ENCODE assay signal across 10 cellular contexts in the genomic region with DNA sequence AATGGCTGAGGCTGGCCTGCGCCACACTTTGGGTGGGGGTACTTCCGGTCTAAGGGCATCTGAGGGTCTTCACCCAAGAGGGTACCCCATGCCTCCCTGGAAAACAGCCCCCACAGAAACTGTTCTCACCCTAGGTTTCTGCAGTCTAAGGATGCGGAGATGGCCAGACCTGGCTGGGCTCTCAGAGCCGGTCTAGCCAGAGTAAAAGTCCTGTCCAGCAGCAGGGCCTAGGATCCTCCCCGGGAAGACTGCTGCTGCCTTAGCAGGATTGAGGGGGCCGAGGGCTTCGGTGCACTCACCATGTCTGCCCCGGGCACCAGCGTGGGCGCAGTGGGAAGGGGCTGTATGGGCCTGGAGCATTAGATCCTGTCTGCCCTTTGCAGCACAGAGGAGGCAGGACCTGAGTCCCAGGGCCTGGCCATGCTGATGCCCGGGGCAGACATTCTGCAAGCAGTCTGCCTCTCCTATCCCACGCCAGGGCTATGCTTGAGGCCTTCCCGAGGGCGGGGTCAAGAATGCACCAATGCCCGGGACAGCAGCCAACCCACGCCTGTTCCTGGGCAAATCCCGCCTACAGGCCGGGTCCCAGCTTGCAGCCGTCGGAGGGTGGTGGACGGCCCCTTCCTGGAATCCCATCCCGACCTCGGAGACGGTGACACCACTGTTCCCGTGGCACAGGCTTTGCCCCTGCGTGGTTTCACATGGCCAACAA. TPM values are rescaled to one million over a fixed set of nuclear protein-coding genes. Genes with fewer than 3 reads are reported as not detected.
DNase-seq lines count a peak whose midpoint lies in the region; ATAC-seq, FAIRE-seq and TF ChIP-seq lines count a peak whose summit lies in the region.
"Had no signal": no experiment of that assay in that cellular context is flagged by ENCODE, and none has a peak within 500 bp of the region (broad histone marks: within the 10 kb centered on the region; RNA-seq: fewer than 3 reads in every experiment).

No MANE protein-coding gene starts in this region.

- no peak overlapping the region for H3K4me2 ChIP-seq in K562 (ENCODE audit: insufficient read depth, low read length)

- no peaks in the 10 kb centered on the region for H3K9me3 ChIP-seq in K562 (replicated peaks; ENCODE audit: control insufficient read depth, insufficient read depth, low read depth, low read length)

- peaks cover 5% of the 10 kb centered on the region for H3K36me3 Mint-ChIP-seq in stimulated activated memory B cell treated with anti-CD40 and anti-IgM and Interleukin-4, amounts not matched to agents 10 μg/mL and 1 μg/mL and 100 μg/mL, for 72 hours

- BruUV-seq in K562 (replicated peaks; lab: Mats Ljungman, UMichigan), result no TSS peak

- H3K4me3 Mint-ChIP-seq in stimulated activated memory B cell treated with anti-CD40 and anti-IgM and Interleukin-4, amounts not matched to agents 10 μg/mL and 1 μg/mL and 100 μg/mL, for 72 hours, result peak overlapping the region; percentile 18

- 0 out of 4 replicates have a peak overlapping the region, but pooled peaks of 1 of the 2 experiments have one; percentile 54 for H3K9ac ChIP-seq in K562 (ENCODE audit: insufficient read depth in 1 of 2, low read depth in 2 of 2, low read length in 2 of 2)

- no peak overlapping the region for H2AFZ ChIP-seq in K562 (ENCODE audit: low read depth, low read length)
- H2AFZ ChIP-seq: hepatocyte had no signal

- no peak for TF ChIP-seq POLR2A in K562 (conservative IDR thresholded peaks at IDR 0.05)

- no peak for TF ChIP-seq EP300 in K562 (IDR thresholded peaks at IDR 0.05; ENCODE audit: low read length)

- in situ Hi-C loops in K562 (cut with MboI), result no loop called here

- FAIRE-seq in K562 (lab: Jason Lieb, UNC), result no peak

- 95% methylated on average over 17 of the region's 26 CpGs for WGBS in K562 (ENCODE audit: insufficient coverage, low coverage, missing lambda C conversion rate)

- ATAC-seq in K562, result no peak
- ATAC-seq in stimulated activated memory B cell treated with anti-CD40 and anti-IgM and Interleukin-4, amounts not matched to agents 10 μg/mL and 1 μg/mL and 100 μg/mL, for 72 hours, result no peak
- no peak for ATAC-seq in HG02981 (IDR thresholded peaks at IDR 0.05; ENCODE audit: unreplicated experiment)

- no peaks in the 10 kb centered on the region for H3K27me3 ChIP-seq in K562 (ENCODE audit: control insufficient read depth in 2 of 2, insufficient read depth in 2 of 2, low read length in 2 of 2)
- H3K27me3 ChIP-seq: hepatocyte had no signal

- peaks cover 96% of the 10 kb centered on the region; the same call in 2 of the 3 replicates for H3K36me3 ChIP-seq in K562 (ENCODE audit: control insufficient read depth, insufficient read depth, low read length)

- H3K27ac ChIP-seq in K562 (ENCODE audit: extremely low read depth, low read depth, low read length), result no peak overlapping the region
- H3K27ac ChIP-seq: hepatocyte had no signal

- H3K79me2 ChIP-seq in K562 (ENCODE audit: control insufficient read depth, insufficient read depth, low read length), result peaks cover 99% of the 10 kb centered on the region
- H3K79me2 ChIP-seq: hepatocyte had no signal

- H3K27ac Mint-ChIP-seq in stimulated activated memory B cell treated with anti-CD40 and anti-IgM and Interleukin-4, amounts not matched to agents 10 μg/mL and 1 μg/mL and 100 μg/mL, for 72 hours, result peak overlapping the region; percentile 71

- DNase-seq in GM04503 (ENCODE audit: low read depth) (peak; percentile 8), K562 (ENCODE audit: extremely low read depth in 1 of 4, low spot score in 3 of 4) (no peak), iris pigment epithelial cell (ENCODE audit: low read depth) (peak; percentile 48), inferior parietal cortex (ENCODE audit: extremely low spot score) (no peak), hypothalamus (lab: John Stamatoyannopoulos, UW) (no peak), head of caudate nucleus (no peak)

- H3K9me3 Mint-ChIP-seq in stimulated activated memory B cell treated with anti-CD40 and anti-IgM and Interleukin-4, amounts not matched to agents 10 μg/mL and 1 μg/mL and 100 μg/mL, for 72 hours, result no peaks in the 10 kb centered on the region

- no peak for TF ChIP-seq CTCF in K562 (IDR thresholded peaks at IDR 0.05 in 2 of 3, conservative IDR thresholded peaks at IDR 0.05 in 1 of 3; ENCODE audit: insufficient read depth in 2 of 3, low read depth in 1 of 3, low read length in 3 of 3)

- intact Hi-C loops in K562 (cut with micrococcal nuclease) (no loop called here), head of caudate nucleus (cut with DNase I) (no loop called here)

- TF ChIP-seq RAD21 in K562 (CRISPR knock-in tag; conservative IDR thresholded peaks at IDR 0.05 in 1 of 2, IDR thresholded peaks at IDR 0.05 in 1 of 2), result no peak

- H3K4me1 Mint-ChIP-seq in stimulated activated memory B cell treated with anti-CD40 and anti-IgM and Interleukin-4, amounts not matched to agents 10 μg/mL and 1 μg/mL and 100 μg/mL, for 72 hours, result peaks cover 82% of the 10 kb centered on the region

- H3K9me1 ChIP-seq in K562 (ENCODE audit: control insufficient read depth, insufficient read depth, low read length), result peaks cover 11% of the 10 kb centered on the region

- peaks cover 0 to 82% of the 10 kb centered on the region in 2 experiments; a peak in 3 of 5 replicates for H3K4me1 ChIP-seq in K562 (replicated peaks in 1 of 2; ENCODE audit: control insufficient read depth in 2 of 2, insufficient read depth in 2 of 2, low read length in 2 of 2)

- peaks cover 22% of the 10 kb centered on the region for H4K20me1 ChIP-seq in K562 (replicated peaks; ENCODE audit: control insufficient read depth, insufficient read depth, low read length)

- POLR2A ChIA-PET in K562 (lab: Yijun Ruan, JAX), result no interaction called here

- no peaks in the 10 kb centered on the region for H3K27me3 Mint-ChIP-seq in stimulated activated memory B cell treated with anti-CD40 and anti-IgM and Interleukin-4, amounts not matched to agents 10 μg/mL and 1 μg/mL and 100 μg/mL, for 72 hours

- no peak overlapping the region for H3K4me3 ChIP-seq in K562
- H3K4me3 ChIP-seq: hepatocyte had no signal

- CTCF ChIA-PET in K562 (lab: Yijun Ruan, JAX; ENCODE audit: low intra/inter-chr PET ratio), result no interaction called here

TF ChIP-seq in K562, 482 proteins besides CTCF, POLR2A, EP300 and RAD21 (continues in another document):
- TF ChIP-seq CBX8 (IDR thresholded peaks at IDR 0.05; ENCODE audit: borderline replicate concordance, extremely low read depth, low read depth, low read length, poor library complexity, severe bottlenecking) (no peak), SNRNP70 (optimal IDR thresholded peaks at IDR 0.05; ENCODE audit: low read depth, low read length) (no peak), EWSR1 (IDR thresholded peaks at IDR 0.05; ENCODE audit: borderline replicate concordance, low read depth, partially characterized antibody) (no peak)
- TF ChIP-seq, protein P1, sequence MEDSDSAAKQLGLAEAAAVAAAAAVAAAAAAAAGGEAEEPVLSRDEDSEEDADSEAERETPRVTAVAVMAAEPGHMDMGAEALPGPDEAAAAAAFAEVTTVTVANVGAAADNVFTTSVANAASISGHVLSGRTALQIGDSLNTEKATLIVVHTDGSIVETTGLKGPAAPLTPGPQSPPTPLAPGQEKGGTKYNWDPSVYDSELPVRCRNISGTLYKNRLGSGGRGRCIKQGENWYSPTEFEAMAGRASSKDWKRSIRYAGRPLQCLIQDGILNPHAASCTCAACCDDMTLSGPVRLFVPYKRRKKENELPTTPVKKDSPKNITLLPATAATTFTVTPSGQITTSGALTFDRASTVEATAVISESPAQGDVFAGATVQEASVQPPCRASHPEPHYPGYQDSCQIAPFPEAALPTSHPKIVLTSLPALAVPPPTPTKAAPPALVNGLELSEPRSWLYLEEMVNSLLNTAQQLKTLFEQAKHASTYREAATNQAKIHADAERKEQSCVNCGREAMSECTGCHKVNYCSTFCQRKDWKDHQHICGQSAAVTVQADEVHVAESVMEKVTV (CRISPR knock-in tag; IDR thresholded peaks at IDR 0.05), result no peak

RNA-seq across cellular contexts. Expression of a gene that starts 54.7 kb away (rescaled TPM):
- 73.4 and 198 TPM in 2 replicates for total RNA-seq in K562 (2011; cell fraction: chromatin; rRNA removed; ENCODE audit: low replicate concordance)
- 67.4 and 69.3 TPM in 2 replicates for total RNA-seq in K562 (2011; cell fraction: nucleolus; rRNA removed)
- 45.3 and 67.3 TPM in 2 replicates for total RNA-seq in K562 (2011; cell fraction: nucleoplasm; rRNA removed)
- total RNA-seq in K562 (2014; rRNA removed), result 13.5 and 20.8 TPM in 2 replicates
- total RNA-seq in K562 (2014; rRNA removed; fragmentation: Illumina TruSeq; extraction: Trizol), result 3.9 and 5.9 TPM in 2 replicates
- total RNA-seq in K562 (2015; rRNA removed; fragmentation: Illumina TruSeq; extraction: Trizol), result 6.7 and 7.8 TPM in 2 replicates
- 114 and 145 TPM in 2 replicates for total RNA-seq in K562 (2021)
- 6.4 and 11.3 TPM in 2 replicates for polyA plus RNA-seq in K562 (2011; rRNA removed)
- polyA plus RNA-seq in K562 (2011; cell fraction: cytosol; rRNA removed), result 5.6 and 15.0 TPM in 2 replicates
- 67.2 and 126 TPM in 2 replicates for polyA plus RNA-seq in K562 (2011; cell fraction: nucleus; rRNA removed)
- 55.0 and 86.5 TPM in 2 replicates for polyA plus RNA-seq in K562 (2012)
- 24.2 and 46.3 TPM in 2 replicates for polyA plus RNA-seq in K562 (2014; fragmentation: Illumina TruSeq; extraction: Trizol)
- 1 to 10 TPM; 2.3 to 2.7 TPM for polyA plus RNA-seq in K562 (2014; fragmentation: Nextera tagmentation; extraction: Ambion mirVana)
- 34.3 and 35.3 TPM in 2 replicates for polyA plus RNA-seq in K562 (2014; rRNA removed)
- 9.5 and 9.7 TPM in 2 replicates for polyA minus RNA-seq in K562 (2011; rRNA and poly(A)+ RNA removed)
- polyA minus RNA-seq in K562 (2011; cell fraction: cytosol; rRNA and poly(A)+ RNA removed), result 32.1 and 46.1 TPM in 2 replicates
- polyA minus RNA-seq in K562 (2011; cell fraction: nucleus; rRNA and poly(A)+ RNA removed), result 21.1 and 34.5 TPM in 2 replicates
- total RNA-seq: NCI-H460 had no signal

RNA-seq across cellular contexts. Expression of a gene that starts 55.8 kb away (rescaled TPM):
- total RNA-seq in K562 (2011; cell fraction: chromatin; rRNA removed; ENCODE audit: low replicate concordance), result 0.46 and 2.2 TPM in 2 replicates
- 0.26 and 0.50 TPM in 2 replicates for total RNA-seq in K562 (2011; cell fraction: nucleolus; rRNA removed)
- total RNA-seq in K562 (2011; cell fraction: nucleoplasm; rRNA removed), result 0.29 and 0.99 TPM in 2 replicates
- 0.32 TPM in 1 of 2 replicates, not detected in the other for total RNA-seq in K562 (2014; rRNA removed)
- not detected in 2 replicates for total RNA-seq in K562 (2014; rRNA removed; fragmentation: Illumina TruSeq; extraction: Trizol)
- 0.19 TPM in 1 of 2 replicates, not detected in the other for total RNA-seq in K562 (2015; rRNA removed; fragmentation: Illumina TruSeq; extraction: Trizol)
- 0.29 TPM in 1 of 2 replicates, not detected in the other for total RNA-seq in K562 (2021)
- not detected in 2 replicates for polyA plus RNA-seq in K562 (2011; rRNA removed)
- polyA plus RNA-seq in K562 (2011; cell fraction: cytosol; rRNA removed), result not detected in 2 replicates
- 0.55 and 0.58 TPM in 2 replicates for polyA plus RNA-seq in K562 (2011; cell fraction: nucleus; rRNA removed)
- polyA plus RNA-seq in K562 (2012), result 0.29 and 0.71 TPM in 2 replicates
- polyA plus RNA-seq in K562 (2014; fragmentation: Illumina TruSeq; extraction: Trizol), result not detected in 2 replicates
- not detected for polyA plus RNA-seq in K562 (2014; fragmentation: Nextera tagmentation; extraction: Ambion mirVana)
- polyA plus RNA-seq in K562 (2014; rRNA removed), result 0.11 TPM in 1 of 2 replicates, not detected in the other
- not detected in 2 replicates for polyA minus RNA-seq in K562 (2011; rRNA and poly(A)+ RNA removed)
- polyA minus RNA-seq in K562 (2011; cell fraction: cytosol; rRNA and poly(A)+ RNA removed), result not detected in 2 replicates
- polyA minus RNA-seq in K562 (2011; cell fraction: nucleus; rRNA and poly(A)+ RNA removed), result not detected in 2 replicates
- total RNA-seq: hepatocyte, NCI-H460 had no signal
- polyA plus RNA-seq: hepatocyte had no signal

Comparison
In these comparisons a context has a peak if more than half of its experiments do, and no peak if none do; other contexts are left out.
1. DNase-seq: peak in GM04503 (single experiment) and iris pigment epithelial cell (single experiment); none in K562 (0 of 4), inferior parietal cortex (single experiment), hypothalamus (0 of 51) and head of caudate nucleus (0 of 42).